12 cellular contexts compared by ENCODE assay signal in the genomic region with DNA sequence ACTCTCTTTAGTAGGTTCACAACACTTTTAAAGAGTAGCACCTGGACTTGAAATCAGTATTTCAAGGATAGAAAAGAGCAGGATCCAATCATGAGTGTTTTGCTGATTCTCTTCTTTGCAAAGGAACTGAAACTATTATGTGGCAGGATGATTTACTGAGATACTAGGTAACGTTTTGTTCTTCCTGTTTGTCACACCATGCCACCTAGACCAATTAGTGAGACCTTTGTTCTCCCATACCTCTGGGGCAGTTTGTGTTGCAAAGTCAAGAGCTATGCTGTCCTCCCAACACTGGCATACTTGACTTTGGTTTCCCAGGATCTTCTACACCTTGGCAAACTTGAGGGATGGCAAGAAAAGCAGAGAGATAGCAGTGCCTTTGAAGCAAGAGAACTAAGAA. TPM values are rescaled to one million over a fixed set of nuclear protein-coding genes. Genes with fewer than 3 reads are reported as not detected.
A peak's percentile ranks its signal among the peaks of the same experiment; 100 is the strongest.
DNase-seq lines count a peak whose midpoint lies in the region; ATAC-seq lines count a peak whose summit lies in the region.
"Had no signal": no experiment of that assay in that cellular context is flagged by ENCODE, and none has a peak within 500 bp of the region (broad histone marks: within the 10 kb centered on the region; RNA-seq: fewer than 3 reads in every experiment).

No MANE protein-coding gene starts in this region.

- peak overlapping the region; percentile 32 for H3K4me3 Mint-ChIP-seq in T-helper 1 cell treated with Interleukin-12 subunit alpha and Interleukin-12 subunit beta and Interleukin-4 antibody, amounts not matched to agents 30 μg/mL and 1 μg/mL, for 36 hours
- H3K4me3 Mint-ChIP-seq: CD4-positive, alpha-beta memory T cell had no signal

- H3K36me3 Mint-ChIP-seq in T-helper 1 cell treated with Interleukin-12 subunit alpha and Interleukin-12 subunit beta and Interleukin-4 antibody, amounts not matched to agents 30 μg/mL and 1 μg/mL, for 36 hours (ENCODE audit: low read depth): peaks cover 20% of the 10 kb centered on the region
- H3K36me3 Mint-ChIP-seq: CD4-positive, alpha-beta memory T cell had no signal

- DNase-seq in NCI-H510A treated with DMSO at 0.1 percent for 48 hours (lab: John Stamatoyannopoulos, UW) (no peak), HT-29 (ENCODE audit: low spot score) (no peak), NCI-H128 (lab: John Stamatoyannopoulos, UW; ENCODE audit: unreplicated experiment) (no peak), NCI-H2227 (lab: John Stamatoyannopoulos, UW; ENCODE audit: unreplicated experiment) (no peak)
- DNase-seq: activated effector memory CD4-positive, alpha-beta T cell treated with Interleukin-2 at 50 U/mL for 16 hours; CD4-positive, alpha-beta memory T cell; heart left ventricle; midbrain had no signal

- ATAC-seq in GM18498 (IDR thresholded peaks at IDR 0.05; ENCODE audit: unreplicated experiment) (peak; percentile 79), GM19468 (IDR thresholded peaks at IDR 0.05; ENCODE audit: extremely low read depth, unreplicated experiment) (peak; percentile 73), HG03064 (IDR thresholded peaks at IDR 0.05; ENCODE audit: low read depth, unreplicated experiment) (peak; percentile 55)
- ATAC-seq: heart left ventricle had no signal

- H3K27ac Mint-ChIP-seq in T-helper 1 cell treated with Interleukin-12 subunit alpha and Interleukin-12 subunit beta and Interleukin-4 antibody, amounts not matched to agents 30 μg/mL and 1 μg/mL, for 36 hours: peak overlapping the region; percentile 88

- H3K4me1 Mint-ChIP-seq in T-helper 1 cell treated with Interleukin-12 subunit alpha and Interleukin-12 subunit beta and Interleukin-4 antibody, amounts not matched to agents 30 μg/mL and 1 μg/mL, for 36 hours (ENCODE audit: low read depth): peaks cover 49% of the 10 kb centered on the region

- peaks cover 8% of the 10 kb centered on the region for H3K9me3 Mint-ChIP-seq in T-helper 1 cell treated with Interleukin-12 subunit alpha and Interleukin-12 subunit beta and Interleukin-4 antibody, amounts not matched to agents 30 μg/mL and 1 μg/mL, for 36 hours
- H3K9me3 Mint-ChIP-seq: CD4-positive, alpha-beta memory T cell had no signal

- no peaks in the 10 kb centered on the region for H3K27me3 Mint-ChIP-seq in T-helper 1 cell treated with Interleukin-12 subunit alpha and Interleukin-12 subunit beta and Interleukin-4 antibody, amounts not matched to agents 30 μg/mL and 1 μg/mL, for 36 hours (ENCODE audit: low read depth)

RNA-seq across cellular contexts. Expression of a gene that starts 43.4 kb away (rescaled TPM):
- total RNA-seq in HT-29 (2014; rRNA removed; shearing (Covaris generic)): not detected in 2 replicates
- total RNA-seq: heart left ventricle had no signal
